In genomic region chr18:71020342-71021096, GRCh38 we compare ENCODE assay signal across 22 cellular contexts.
"Had no signal": no experiment of that assay in that cellular context is flagged by ENCODE, and none has a peak within 500 bp of the region (broad histone marks: within the 10 kb centered on the region; RNA-seq: fewer than 3 reads in every experiment).

No MANE protein-coding gene starts in this region.

- H3K4me1 Mint-ChIP-seq: activated naive CD8-positive, alpha-beta T cell treated with anti-CD3 and anti-CD28 coated beads, Interleukin-2, amount 50 U/mL, for 24 hours; activated T-helper 17 cell treated with anti-CD3 and anti-CD28 coated beads, Interleukin-2, amount 50 U/mL, for 72 hours had no signal

- H3K4me3 Mint-ChIP-seq: activated naive CD4-positive, alpha-beta T cell treated with anti-CD3 and anti-CD28 coated beads for 36 hours; activated naive CD8-positive, alpha-beta T cell treated with anti-CD3 and anti-CD28 coated beads, Interleukin-2, amount 50 U/mL, for 24 hours; activated T-helper 17 cell treated with anti-CD3 and anti-CD28 coated beads, Interleukin-2, amount 50 U/mL, for 72 hours; effector memory CD8-positive, alpha-beta T cell had no signal

- H3K4me1 ChIP-seq: ascending aorta, prostate gland had no signal

- ATAC-seq: activated naive CD8-positive, alpha-beta T cell treated with anti-CD3 and anti-CD28 coated beads, Interleukin-2, amount 50 U/mL, for 24 hours; activated T-helper 17 cell treated with anti-CD3 and anti-CD28 coated beads, Interleukin-2, amount 50 U/mL, for 72 hours; effector memory CD8-positive, alpha-beta T cell; left lobe of liver; right cardiac atrium; stimulated activated naive CD8-positive, alpha-beta T cell treated with anti-CD3 and anti-CD28 coated beads, Interleukin-15, Interleukin-2, amounts not matched to agents 100 U/mL and 50 U/mL, for 24 hours had no signal

- H3K36me3 ChIP-seq: ascending aorta, prostate gland had no signal

- H3K27ac Mint-ChIP-seq: activated naive CD4-positive, alpha-beta T cell treated with anti-CD3 and anti-CD28 coated beads for 36 hours; activated naive CD8-positive, alpha-beta T cell treated with anti-CD3 and anti-CD28 coated beads, Interleukin-2, amount 50 U/mL, for 24 hours; activated T-helper 17 cell treated with anti-CD3 and anti-CD28 coated beads, Interleukin-2, amount 50 U/mL, for 72 hours; effector memory CD8-positive, alpha-beta T cell had no signal

- H3K9me3 ChIP-seq: ascending aorta, prostate gland had no signal

- H3K27me3 Mint-ChIP-seq: activated naive CD8-positive, alpha-beta T cell treated with anti-CD3 and anti-CD28 coated beads, Interleukin-2, amount 50 U/mL, for 24 hours; activated T-helper 17 cell treated with anti-CD3 and anti-CD28 coated beads, Interleukin-2, amount 50 U/mL, for 72 hours; effector memory CD8-positive, alpha-beta T cell had no signal

- FAIRE-seq: small intestine had no signal

- H3K9me3 Mint-ChIP-seq: activated T-helper 17 cell treated with anti-CD3 and anti-CD28 coated beads, Interleukin-2, amount 50 U/mL, for 72 hours had no signal

- H3K27me3 ChIP-seq: ascending aorta had no signal

- H3K27ac ChIP-seq: ascending aorta, prostate gland, SK-N-MC had no signal

- DNase-seq: activated CD4-positive, alpha-beta T cell treated with anti-CD3 and anti-CD28 coated beads for 1 hour; activated CD4-positive, alpha-beta T cell treated with anti-CD3 and anti-CD28 coated beads, Interleukin-2, amount 50 U/mL, for 48 hours; activated naive CD4-positive, alpha-beta T cell treated with anti-CD3 and anti-CD28 coated beads for 36 hours; activated naive CD8-positive, alpha-beta T cell treated with anti-CD3 and anti-CD28 coated beads, Interleukin-2, amount 50 U/mL, for 24 hours; caudate nucleus; cortex of kidney; effector memory CD8-positive, alpha-beta T cell; foreskin fibroblast; midbrain; right cardiac atrium; small intestine; stimulated activated CD4-positive, alpha-beta T cell treated with anti-CD3 and anti-CD28 coated beads, Interleukin-4, amount 100 ng/mL, for 4 hours; stimulated activated CD8-positive, alpha-beta memory T cell treated with anti-CD3 and anti-CD28 coated beads, Interleukin-4, amount 100 ng/mL, for 48 hours; stimulated activated naive CD8-positive, alpha-beta T cell treated with anti-CD3 and anti-CD28 coated beads, Interleukin-15, Interleukin-2, amounts not matched to agents 100 U/mL and 50 U/mL, for 24 hours; T-helper 1 cell; T1000; trophoblast cell had no signal

- H3K4me3 ChIP-seq: ascending aorta, prostate gland, SK-N-MC had no signal
